ENCODE assay signal across 12 cellular contexts in the genomic region with DNA sequence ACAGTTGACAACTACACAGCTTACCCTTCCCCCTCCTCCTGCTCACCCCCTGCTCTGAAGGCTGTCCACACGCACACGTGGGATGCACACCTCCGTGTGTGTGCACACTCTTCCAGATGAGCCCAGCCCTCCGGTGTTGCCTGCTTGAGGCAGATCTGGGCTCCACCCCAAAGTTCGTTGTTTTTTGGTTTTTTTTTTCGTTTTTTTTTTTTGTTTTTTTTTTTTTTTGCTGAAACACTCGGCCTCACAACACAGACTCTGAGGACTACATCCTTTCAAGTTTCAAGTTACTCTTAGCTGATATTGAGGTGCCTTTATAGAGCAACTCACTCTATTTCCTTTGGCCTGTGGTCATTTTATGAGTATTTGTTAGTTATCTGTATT.
DNase-seq lines count a peak whose midpoint lies in the region; ATAC-seq, FAIRE-seq and TF ChIP-seq lines count a peak whose summit lies in the region.
"Had no signal": no experiment of that assay in that cellular context is flagged by ENCODE, and none has a peak within 500 bp of the region (broad histone marks: within the 10 kb centered on the region; RNA-seq: fewer than 3 reads in every experiment).

No MANE protein-coding gene starts in this region.

- TF ChIP-seq EP300 in HepG2 (IDR thresholded peaks at IDR 0.05; ENCODE audit: low read depth in 2 of 2, low read length in 2 of 2) (no peak), HepG2 (CRISPR knock-in tag; IDR thresholded peaks at IDR 0.05; ENCODE audit: borderline replicate concordance) (no peak), upper lobe of left lung (IDR thresholded peaks at IDR 0.05) (no peak)

- H3K36me3 ChIP-seq in HepG2 (replicated peaks in 1 of 2; ENCODE audit: control insufficient read depth in 1 of 2, insufficient read depth in 2 of 2, low read length in 2 of 2) (peaks cover 15 to 60% of the 10 kb centered on the region in 2 experiments), upper lobe of left lung (peaks cover 0 to 35% (median 4%) of the 10 kb centered on the region in 4 donors)

- POLR2A ChIA-PET in activated naive CD8-positive, alpha-beta T cell treated with anti-CD3 and anti-CD28 coated beads, Interleukin-2, amount 10 ng/mL, durations not matched to agents 7 days and 5 days (lab: Charles Lee), result interaction anchor here (0.7 kb wide), 1 partner anchor 59 kb away, joined by 3 read pairs; no protein-coding TSS in a partner anchor
- POLR2A ChIA-PET in HepG2 (lab: Yijun Ruan, JAX), result no interaction called here

- intact Hi-C loops in HepG2 (cut with micrococcal nuclease; ENCODE audit: unreplicated experiment), result no loop called here

- BruUV-seq in HepG2 (replicated peaks; lab: Mats Ljungman, UMichigan), result no TSS peak

- H2AFZ ChIP-seq in HepG2 (ENCODE audit: low read length), result no peak overlapping the region

- DNase-seq in stimulated activated CD4-positive, alpha-beta T cell treated with anti-CD3 and anti-CD28 coated beads, Interleukin-15, amount 100 ng/mL, for 24 hours, result peak; percentile 8
- DNase-seq in stimulated activated CD4-positive, alpha-beta T cell treated with anti-CD3 and anti-CD28 coated beads, Interleukin-12 subunit alpha, Interleukin-12 subunit beta, amount 100 ng/mL, for 4 hours, result no peak
- DNase-seq in activated naive CD8-positive, alpha-beta T cell treated with anti-CD3 and anti-CD28 coated beads, Interleukin-2, amount 10 ng/mL, durations not matched to agents 7 days and 5 days, result no peak
- DNase-seq in HepG2 (ENCODE audit: low spot score) (no peak), upper lobe of left lung (no peak), HuH-7.5 (ENCODE audit: low spot score) (no peak)
- DNase-seq: activated gamma-delta T cell treated with Interleukin-2 at 50 U/mL for 16 hours had no signal

- H3K9me3 ChIP-seq in HepG2 (ENCODE audit: low read length) (no peaks in the 10 kb centered on the region), upper lobe of left lung (no peaks in the 10 kb centered on the region)
- H3K9me3 ChIP-seq: BLaER1 treated with 17β-estradiol and CSF1 and Interleukin-3, amounts not matched to agents 10 nM and 100 nM had no signal

- H3K27ac Mint-ChIP-seq in activated naive CD8-positive, alpha-beta T cell treated with anti-CD3 and anti-CD28 coated beads, Interleukin-2, amount 10 ng/mL, durations not matched to agents 7 days and 5 days, result peak overlapping the region; percentile 62

- WGBS in HepG2 (ENCODE audit: low lambda C conversion rate), result 82% methylated on average over 7 of the region's 7 CpGs
- 42 to 43% methylated on average over 7 of the region's 7 CpGs for WGBS in upper lobe of left lung, 2 donors

- no peak overlapping the region for H3K4me2 ChIP-seq in HepG2 (ENCODE audit: low read depth, low read length)

- peaks cover 28% of the 10 kb centered on the region for H3K79me2 ChIP-seq in HepG2 (ENCODE audit: insufficient read depth, low read length)

- no peaks in the 10 kb centered on the region; the same call in 1 of the 2 replicates for H4K20me1 ChIP-seq in HepG2 (ENCODE audit: insufficient read depth, low read length)

- H3K27ac ChIP-seq in HepG2 (ENCODE audit: extremely low read length, insufficient read depth, low read length) (peak overlapping the region; percentile 9), upper lobe of left lung (peak overlapping the region; percentile 13 to 47 (median 22))

- TF ChIP-seq CTCF in HepG2 (CRISPR knock-in tag; IDR thresholded peaks at IDR 0.05), result no peak
- TF ChIP-seq CTCF in upper lobe of left lung (IDR thresholded peaks at IDR 0.05), result no peak

- H3K9ac ChIP-seq in HepG2 (ENCODE audit: insufficient read depth, low read depth, low read length), result no peak overlapping the region

- no peaks in the 10 kb centered on the region for H3K27me3 ChIP-seq in HepG2 (ENCODE audit: control insufficient read depth in 1 of 2, insufficient read depth in 2 of 2, low read length in 2 of 2)
- no peaks in the 10 kb centered on the region for H3K27me3 ChIP-seq in upper lobe of left lung
- H3K27me3 ChIP-seq: BLaER1 treated with 17β-estradiol and CSF1 and Interleukin-3, amounts not matched to agents 10 nM and 100 nM had no signal

- no peaks in the 10 kb centered on the region for H3K9me3 Mint-ChIP-seq in activated naive CD8-positive, alpha-beta T cell treated with anti-CD3 and anti-CD28 coated beads, Interleukin-2, amount 10 ng/mL, durations not matched to agents 7 days and 5 days

- in situ Hi-C loops in HepG2 (cut with HindIII; ENCODE audit: extremely low pct_ligation_motif_present, low pct_unique_long_range_greater_than_20kb), result no loop called here

- FAIRE-seq in HepG2 (lab: Jason Lieb, UNC), result no peak
- FAIRE-seq: islet of Langerhans had no signal

- H3K27me3 Mint-ChIP-seq in activated naive CD8-positive, alpha-beta T cell treated with anti-CD3 and anti-CD28 coated beads, Interleukin-2, amount 10 ng/mL, durations not matched to agents 7 days and 5 days, result no peaks in the 10 kb centered on the region

- H3K4me1 ChIP-seq in HepG2 (ENCODE audit: insufficient read depth, low read length) (peaks cover 31% of the 10 kb centered on the region), upper lobe of left lung (peaks cover 7 to 24% (median 16%) of the 10 kb centered on the region in 4 donors)

- peak; percentile 85 for ATAC-seq in activated naive CD8-positive, alpha-beta T cell treated with anti-CD3 and anti-CD28 coated beads, Interleukin-2, amount 10 ng/mL, durations not matched to agents 7 days and 5 days (ENCODE audit: low read depth)
- ATAC-seq in HepG2, result peak; percentile 37
- peak; percentile 12 to 34 for ATAC-seq in upper lobe of left lung (ENCODE audit: low FRiP score in 2 of 2)
- no peak for ATAC-seq in GM21619 (IDR thresholded peaks at IDR 0.05; ENCODE audit: unreplicated experiment)
- no peak for ATAC-seq in GM21825 (IDR thresholded peaks at IDR 0.05; ENCODE audit: unreplicated experiment)
- ATAC-seq: HCT116 had no signal

- no peak overlapping the region for H3K4me3 ChIP-seq in HepG2 (replicated peaks in 1 of 3; ENCODE audit: insufficient read depth in 1 of 3, low read depth in 2 of 3, low read length in 3 of 3)
- H3K4me3 ChIP-seq in upper lobe of left lung, result no peak overlapping the region
- H3K4me3 ChIP-seq: BLaER1 treated with 17β-estradiol and CSF1 and Interleukin-3, amounts not matched to agents 10 nM and 100 nM had no signal

- peaks cover 16% of the 10 kb centered on the region for H3K4me1 Mint-ChIP-seq in activated naive CD8-positive, alpha-beta T cell treated with anti-CD3 and anti-CD28 coated beads, Interleukin-2, amount 10 ng/mL, durations not matched to agents 7 days and 5 days

- H3K4me3 Mint-ChIP-seq in activated naive CD8-positive, alpha-beta T cell treated with anti-CD3 and anti-CD28 coated beads, Interleukin-2, amount 10 ng/mL, durations not matched to agents 7 days and 5 days, result peak overlapping the region; percentile 51

- TF ChIP-seq POLR2A in HepG2 (IDR thresholded peaks at IDR 0.05; ENCODE audit: insufficient read depth in 1 of 2, low read depth in 2 of 2, low read length in 2 of 2) (no peak), upper lobe of left lung (IDR thresholded peaks at IDR 0.05) (no peak)

- H3K36me3 Mint-ChIP-seq in activated naive CD8-positive, alpha-beta T cell treated with anti-CD3 and anti-CD28 coated beads, Interleukin-2, amount 10 ng/mL, durations not matched to agents 7 days and 5 days, result peaks cover 38% of the 10 kb centered on the region

- TF ChIP-seq RAD21 in HepG2 (CRISPR knock-in tag; IDR thresholded peaks at IDR 0.05), result no peak

- CTCF ChIA-PET in HepG2 (lab: Yijun Ruan, JAX; ENCODE audit: low intra/inter-chr PET ratio, low total read pairs), result no interaction called here

TF ChIP-seq in HepG2, 621 proteins besides CTCF, POLR2A, EP300 and RAD21:
- TF ChIP-seq RBM39 (IDR thresholded peaks at IDR 0.05; ENCODE audit: low read depth, low read length, poor library complexity, severe bottlenecking), result no peak
- TF ChIP-seq, protein P1, sequence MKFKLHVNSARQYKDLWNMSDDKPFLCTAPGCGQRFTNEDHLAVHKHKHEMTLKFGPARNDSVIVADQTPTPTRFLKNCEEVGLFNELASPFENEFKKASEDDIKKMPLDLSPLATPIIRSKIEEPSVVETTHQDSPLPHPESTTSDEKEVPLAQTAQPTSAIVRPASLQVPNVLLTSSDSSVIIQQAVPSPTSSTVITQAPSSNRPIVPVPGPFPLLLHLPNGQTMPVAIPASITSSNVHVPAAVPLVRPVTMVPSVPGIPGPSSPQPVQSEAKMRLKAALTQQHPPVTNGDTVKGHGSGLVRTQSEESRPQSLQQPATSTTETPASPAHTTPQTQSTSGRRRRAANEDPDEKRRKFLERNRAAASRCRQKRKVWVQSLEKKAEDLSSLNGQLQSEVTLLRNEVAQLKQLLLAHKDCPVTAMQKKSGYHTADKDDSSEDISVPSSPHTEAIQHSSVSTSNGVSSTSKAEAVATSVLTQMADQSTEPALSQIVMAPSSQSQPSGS (CRISPR knock-in tag; IDR thresholded peaks at IDR 0.05), result no peak
- TF ChIP-seq, protein P2, sequence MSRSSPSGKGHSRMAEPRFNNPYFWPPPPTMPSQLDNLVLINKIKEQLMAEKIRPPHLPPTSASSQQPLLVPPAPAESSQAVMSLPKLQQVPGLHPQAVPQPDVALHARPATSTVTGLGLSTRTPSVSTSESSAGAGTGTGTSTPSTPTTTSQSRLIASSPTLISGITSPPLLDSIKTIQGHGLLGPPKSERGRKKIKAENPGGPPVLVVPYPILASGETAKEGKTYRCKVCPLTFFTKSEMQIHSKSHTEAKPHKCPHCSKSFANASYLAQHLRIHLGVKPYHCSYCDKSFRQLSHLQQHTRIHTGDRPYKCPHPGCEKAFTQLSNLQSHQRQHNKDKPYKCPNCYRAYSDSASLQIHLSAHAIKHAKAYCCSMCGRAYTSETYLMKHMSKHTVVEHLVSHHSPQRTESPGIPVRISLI (CRISPR knock-in tag; IDR thresholded peaks at IDR 0.05; ENCODE audit: borderline replicate concordance), result 0 out of 2 replicates have a peak, but pooled peaks have one; percentile 29
- 0 out of 2 replicates have a peak, but pooled peaks have one; percentile 3 for TF ChIP-seq ZNF563 (CRISPR knock-in tag; IDR thresholded peaks at IDR 0.05)

Comparison
In these comparisons a context has a peak if more than half of its experiments do, and no peak if none do; other contexts are left out.
1. ATAC-seq: peak in activated naive CD8-positive, alpha-beta T cell treated with anti-CD3 and anti-CD28 coated beads, Interleukin-2, amount 10 ng/mL, durations not matched to agents 7 days and 5 days (single experiment), HepG2 (single experiment) and upper lobe of left lung (2 of 2); none in GM21619 (single experiment) and GM21825 (single experiment).